Comparison of ENCODE assay signal across 1 cellular context in genomic region chr20:50014570-50015562, GRCh38.
TF ChIP-seq lines count a peak whose summit lies in the region.

No MANE protein-coding gene starts in this region.

TF ChIP-seq in K562, 482 proteins besides CTCF, POLR2A, EP300 and RAD21 (continued from another document):
- no peak for TF ChIP-seq MGA (IDR thresholded peaks at IDR 0.05)
- no peak for TF ChIP-seq PKNOX1 (IDR thresholded peaks at IDR 0.05)
- TF ChIP-seq GTF2E2 (tag; IDR thresholded peaks at IDR 0.05), result no peak
- no peak for TF ChIP-seq U2AF2 (optimal IDR thresholded peaks at IDR 0.05; ENCODE audit: low read depth, low read length)
- TF ChIP-seq ZNF57 (CRISPR knock-in tag; IDR thresholded peaks at IDR 0.05), result no peak
- TF ChIP-seq E2F1 (CRISPR knock-in tag; IDR thresholded peaks at IDR 0.05), result no peak
- 0 out of 2 replicates have a peak, but pooled peaks have one; percentile 27 for TF ChIP-seq RBFOX2 (IDR thresholded peaks at IDR 0.05; ENCODE audit: low read depth, low read length)
- peak; percentile 82; the same call in 1 of the 2 replicates for TF ChIP-seq HDGF (IDR thresholded peaks at IDR 0.05)
- no peak for TF ChIP-seq ZNF561 (CRISPR knock-in tag; conservative IDR thresholded peaks at IDR 0.05)
- TF ChIP-seq TEAD1 (CRISPR knock-in tag; IDR thresholded peaks at IDR 0.05), result no peak
- TF ChIP-seq ZNF740 (CRISPR knock-in tag; IDR thresholded peaks at IDR 0.05), result no peak
- no peak for TF ChIP-seq ZNF740 (tag; IDR thresholded peaks at IDR 0.05)
- no peak for TF ChIP-seq SMAD2 (IDR thresholded peaks at IDR 0.05; ENCODE audit: low read depth, low read length)
- TF ChIP-seq OTX1 (CRISPR knock-in tag; IDR thresholded peaks at IDR 0.05), result 0 out of 2 replicates have a peak, but pooled peaks have one; percentile 9
- no peak for TF ChIP-seq MXD1 (CRISPR knock-in tag; IDR thresholded peaks at IDR 0.05; ENCODE audit: borderline replicate concordance, poor library complexity, severe bottlenecking)
- peak; percentile 22; the same call in 1 of the 2 replicates for TF ChIP-seq DPF2 (IDR thresholded peaks at IDR 0.05)
- TF ChIP-seq NR2C2 (CRISPR knock-in tag; IDR thresholded peaks at IDR 0.05), result no peak
- TF ChIP-seq NR2C2 (tag; IDR thresholded peaks at IDR 0.05), result no peak
- 0 out of 2 replicates have a peak, but pooled peaks have one; percentile 78 for TF ChIP-seq LARP7 (IDR thresholded peaks at IDR 0.05)
- no peak for TF ChIP-seq POLR3A (IDR thresholded peaks at IDR 0.05; ENCODE audit: borderline replicate concordance, extremely low read depth, insufficient read depth, insufficient read length)
